In the genomic region with DNA sequence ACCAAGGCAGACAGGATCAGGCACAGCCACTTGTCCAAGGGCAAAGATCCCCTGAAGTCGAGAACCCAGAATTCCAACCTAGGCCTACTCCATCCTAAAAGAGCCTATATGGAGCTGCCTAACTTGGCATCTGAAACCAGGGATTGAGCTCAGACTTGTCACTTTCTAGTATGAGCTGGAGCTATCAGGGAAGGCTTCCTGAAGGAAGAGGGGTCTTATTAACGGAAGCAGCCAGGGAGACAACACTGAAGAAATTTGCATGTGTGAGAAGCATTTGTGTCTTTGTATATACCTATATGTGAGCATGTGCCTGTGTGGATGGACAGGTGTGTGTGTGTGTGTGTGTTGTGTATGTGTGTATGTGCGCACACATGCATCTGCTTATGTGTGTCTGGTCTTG, we compare ENCODE assay signal across 18 cellular contexts. TPM values are rescaled to one million over a fixed set of nuclear protein-coding genes. Genes with fewer than 3 reads are reported as not detected.
"Had no signal": no experiment of that assay in that cellular context is flagged by ENCODE, and none has a peak within 500 bp of the region (broad histone marks: within the 10 kb centered on the region; RNA-seq: fewer than 3 reads in every experiment).

No MANE protein-coding gene starts in this region.

- H3K4me3 ChIP-seq: MG63 had no signal

- DNase-seq: Karpas-422, KG1, MG63, NCI-H1092, NCI-H1436, NCI-H187, NCI-H2029, NCI-H2081 treated with DMSO at 0.1 percent for 48 hours, NCI-H2171, NCI-H226, NCI-H446, NCI-H510A, NCI-H524 treated with DMSO at 0.1 percent for 48 hours, NCI-H69, NCI-H774, RPMI8226, SHP77 had no signal

- H3K9me3 ChIP-seq: MG63 had no signal

- H3K27me3 ChIP-seq: MG63 had no signal

- H3K36me3 ChIP-seq: MG63 had no signal

RNA-seq across cellular contexts. Expression of a gene that starts 4.7 kb away (rescaled TPM):
- total RNA-seq: SK-MEL-5 had no signal

RNA-seq across cellular contexts. Expression of a gene that starts 40.3 kb away (rescaled TPM):
- total RNA-seq: SK-MEL-5 had no signal
